8 cellular contexts compared by ENCODE assay signal in genomic region chrX:54921427-54922021, GRCh38. TPM values are rescaled to one million over a fixed set of nuclear protein-coding genes. Genes with fewer than 3 reads are reported as not detected.
DNase-seq lines count a peak whose midpoint lies in the region; ATAC-seq and TF ChIP-seq lines count a peak whose summit lies in the region.

No MANE protein-coding gene starts in this region.

- TF ChIP-seq CTCF in vagina (IDR thresholded peaks at IDR 0.05), result no peak

- H3K36me3 ChIP-seq in vagina, result no peaks in the 10 kb centered on the region

- H3K4me1 ChIP-seq in vagina, result no peaks in the 10 kb centered on the region

- ATAC-seq in HG03442 (IDR thresholded peaks at IDR 0.05; ENCODE audit: unreplicated experiment), result peak; percentile 53
- ATAC-seq in HG03097 (IDR thresholded peaks at IDR 0.05; ENCODE audit: low FRiP score, unreplicated experiment), result no peak

- peak overlapping the region; percentile 43 to 51 for H3K4me3 ChIP-seq in vagina

- peak; percentile 8 for DNase-seq in GM04504 (ENCODE audit: low read depth)
- DNase-seq in SK-N-DZ (ENCODE audit: low spot score), result peak; percentile 86
- DNase-seq in anterior cingulate cortex (lab: John Stamatoyannopoulos, UW), result peak in 56 of 58 donors; percentile 1 to 85 (median 54)
- peak; percentile 35 to 46 for DNase-seq in hippocampal formation (lab: John Stamatoyannopoulos, UW)
- DNase-seq in renal cortical epithelial cell (ENCODE audit: low read depth), result peak; percentile 38
- peak in 1 of 2 donors; percentile 85 for DNase-seq in vagina (ENCODE audit: extremely low spot score in 2 of 2)

- peak overlapping the region; percentile 48 for H3K27ac ChIP-seq in vagina

- no peaks in the 10 kb centered on the region for H3K9me3 ChIP-seq in vagina

- H3K27me3 ChIP-seq in vagina, result no peaks in the 10 kb centered on the region

- intact Hi-C loops in vagina (cut with DNase I), result no loop called here

- TF ChIP-seq POLR2A in vagina (IDR thresholded peaks at IDR 0.05), result no peak

RNA-seq across cellular contexts. Expression of gene TRO, which starts 0.9 kb away (rescaled TPM):
- polyA plus RNA-seq in SK-N-DZ (2014; cell fraction: cytosol; rRNA removed), result 54.3 and 58.9 TPM in 2 replicates
- polyA plus RNA-seq in SK-N-DZ (2014; cell fraction: nucleus; rRNA removed), result 196 and 200 TPM in 2 replicates
- total RNA-seq in renal cortical epithelial cell (9.4 and 19.5 TPM in 2 replicates), vagina (12.3 TPM)
